Comparison of ENCODE assay signal across 8 cellular contexts in the genomic region with DNA sequence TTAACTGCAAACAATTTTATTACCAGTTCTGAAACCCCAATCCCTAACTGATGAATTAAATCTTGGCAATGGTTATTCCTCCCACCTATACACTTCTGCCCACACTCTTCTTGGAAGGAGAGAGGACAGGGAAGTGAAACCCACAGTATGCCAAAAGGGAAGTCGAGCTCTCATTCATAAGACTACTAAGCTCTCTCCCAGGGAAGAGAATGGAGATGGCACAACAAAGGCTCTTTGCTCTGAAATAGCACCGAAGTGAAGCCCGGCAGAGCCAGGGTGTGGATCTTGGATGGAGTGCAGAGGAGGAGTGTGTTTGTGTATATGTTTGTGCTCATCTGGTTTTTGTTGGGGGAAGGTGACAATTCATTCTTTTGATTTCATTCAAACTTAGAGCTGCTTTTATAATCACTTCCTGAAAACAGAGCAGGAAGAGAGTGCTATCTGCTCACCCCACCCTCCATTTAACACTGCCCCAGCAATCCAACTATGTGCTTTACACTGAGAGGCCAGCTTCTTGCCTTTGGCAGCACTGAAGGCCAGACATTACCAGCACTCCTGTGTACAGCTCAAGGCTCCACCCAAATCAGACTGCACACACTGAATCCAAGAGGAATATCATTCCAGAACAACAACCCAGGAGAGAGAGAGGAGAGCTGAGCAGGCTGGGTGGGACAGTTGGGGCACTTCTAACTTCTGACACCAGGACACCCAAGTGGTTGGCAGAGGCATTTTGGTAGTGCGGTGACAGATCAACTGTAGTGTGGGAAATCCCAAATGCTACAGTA.
DNase-seq lines count a peak whose midpoint lies in the region; ATAC-seq and TF ChIP-seq lines count a peak whose summit lies in the region.

No MANE protein-coding gene starts in this region.

- no peaks in the 10 kb centered on the region for H3K9me3 ChIP-seq in neural progenitor cell (ENCODE audit: low read depth)

- peaks cover 23% of the 10 kb centered on the region for H4K20me1 ChIP-seq in neural progenitor cell (ENCODE audit: low read depth)

- H3K27me3 Mint-ChIP-seq in neural progenitor cell (ENCODE audit: insufficient read depth, low read depth): peaks cover 2% of the 10 kb centered on the region
- H3K27me3 Mint-ChIP-seq in glutamatergic neuron (ENCODE audit: unreplicated experiment): peaks cover 1% of the 10 kb centered on the region

- H3K79me2 ChIP-seq in neural progenitor cell (ENCODE audit: low read depth): no peaks in the 10 kb centered on the region

- TF ChIP-seq CTCF in neural progenitor cell (IDR thresholded peaks at IDR 0.05): no peak
- no peak for TF ChIP-seq CTCF in glutamatergic neuron (IDR thresholded peaks at IDR 0.05; ENCODE audit: partially characterized antibody, unreplicated experiment)

- H3K36me3 Mint-ChIP-seq in neural progenitor cell: peaks cover 14% of the 10 kb centered on the region
- no peaks in the 10 kb centered on the region for H3K36me3 Mint-ChIP-seq in glutamatergic neuron (ENCODE audit: unreplicated experiment)

- no peak overlapping the region for H2AFZ ChIP-seq in neural progenitor cell (replicated peaks)

- H3K27me3 ChIP-seq in neural progenitor cell: no peaks in the 10 kb centered on the region

- H3K9ac ChIP-seq in neural progenitor cell: no peak overlapping the region

- DNase-seq in GM03348 (ENCODE audit: low spot score) (peak; percentile 44), RPMI7951 (ENCODE audit: low read depth) (peak; percentile 14), epithelial cell of prostate (ENCODE audit: low read depth, low spot score) (no peak), neural progenitor cell (ENCODE audit: low spot score) (peak; percentile 53), mucosa of gallbladder (ENCODE audit: low spot score) (no peak), glutamatergic neuron (no peak)

- peaks cover 19% of the 10 kb centered on the region for H3K4me1 ChIP-seq in neural progenitor cell

- H3K9me3 Mint-ChIP-seq in neural progenitor cell: no peaks in the 10 kb centered on the region
- H3K9me3 Mint-ChIP-seq in glutamatergic neuron (ENCODE audit: unreplicated experiment): peaks cover 2% of the 10 kb centered on the region

- no peak for ATAC-seq in GM21717 (IDR thresholded peaks at IDR 0.05; ENCODE audit: unreplicated experiment)
- no peak for ATAC-seq in HG03439 (IDR thresholded peaks at IDR 0.05; ENCODE audit: unreplicated experiment)

- H3K4me3 Mint-ChIP-seq in neural progenitor cell: no peak overlapping the region
- no peak overlapping the region for H3K4me3 Mint-ChIP-seq in glutamatergic neuron (ENCODE audit: unreplicated experiment)

- H3K27ac ChIP-seq in epithelial cell of prostate: peak overlapping the region; percentile 73
- H3K27ac ChIP-seq in neural progenitor cell: no peak overlapping the region

- H3K4me3 ChIP-seq in neural progenitor cell: no peak overlapping the region

- H3K27ac Mint-ChIP-seq in neural progenitor cell (peak overlapping the region; percentile 23), glutamatergic neuron (ENCODE audit: unreplicated experiment) (no peak overlapping the region)

- peaks cover 10% of the 10 kb centered on the region for H3K4me1 Mint-ChIP-seq in neural progenitor cell
- H3K4me1 Mint-ChIP-seq in glutamatergic neuron (ENCODE audit: low read depth, unreplicated experiment): peaks cover 14% of the 10 kb centered on the region

- H3K36me3 ChIP-seq in neural progenitor cell: no peaks in the 10 kb centered on the region

- peaks cover 19% of the 10 kb centered on the region for H3F3A ChIP-seq in neural progenitor cell (ENCODE audit: low read depth)

- peak overlapping the region; percentile 12 for H3K4me2 ChIP-seq in neural progenitor cell

Comparison
In these comparisons a context has a peak if more than half of its experiments do, and no peak if none do; other contexts are left out.
1. DNase-seq: peak in GM03348 (single experiment), RPMI7951 (single experiment) and neural progenitor cell (single experiment); none in epithelial cell of prostate (single experiment), mucosa of gallbladder (single experiment) and glutamatergic neuron (single experiment).